23 cellular contexts compared by ENCODE assay signal in the genomic region with DNA sequence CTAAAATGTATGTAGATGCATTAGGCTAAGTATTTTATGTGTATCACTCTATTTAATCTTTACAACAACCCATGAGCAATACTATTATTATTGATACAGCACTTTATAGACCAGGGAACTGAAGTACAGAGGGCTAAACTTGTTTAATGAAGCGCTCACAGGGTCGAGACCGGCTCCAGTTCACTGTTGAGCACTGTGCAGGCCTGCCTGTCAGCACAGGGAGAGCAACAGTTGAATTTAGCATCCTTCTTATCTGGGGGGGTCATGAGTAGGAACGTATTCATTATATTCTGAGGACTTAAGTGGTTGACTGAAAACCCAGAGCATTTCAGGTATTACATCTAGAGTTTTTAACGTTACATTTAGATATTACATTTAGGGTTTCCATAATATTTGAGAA.
DNase-seq lines count a peak whose midpoint lies in the region; ATAC-seq, FAIRE-seq and TF ChIP-seq lines count a peak whose summit lies in the region.
"Had no signal": no experiment of that assay in that cellular context is flagged by ENCODE, and none has a peak within 500 bp of the region (broad histone marks: within the 10 kb centered on the region; RNA-seq: fewer than 3 reads in every experiment).

No MANE protein-coding gene starts in this region.

- H3K36me3 Mint-ChIP-seq in CD4-positive, CD25-positive, alpha-beta regulatory T cell = peaks cover 10% of the 10 kb centered on the region
- peaks cover 3% of the 10 kb centered on the region for H3K36me3 Mint-ChIP-seq in nephron (ENCODE audit: low read depth)
- H3K36me3 Mint-ChIP-seq in activated CD4-positive, alpha-beta T cell treated with anti-CD3 and anti-CD28 coated beads, Interleukin-2, amount 10 ng/mL, durations not matched to agents 7 days and 5 days (ENCODE audit: low read depth) = no peaks in the 10 kb centered on the region
- H3K36me3 Mint-ChIP-seq: CD14-positive monocyte had no signal

- H2AFZ ChIP-seq in K562 (ENCODE audit: low read depth, low read length) = 0 out of 2 replicates have a peak overlapping the region, but pooled peaks have one; percentile 36
- H2AFZ ChIP-seq: GM23248 had no signal

- TF ChIP-seq RAD21 in K562 (CRISPR knock-in tag; conservative IDR thresholded peaks at IDR 0.05 in 1 of 2, IDR thresholded peaks at IDR 0.05 in 1 of 2) = no peak

- no peak for DNase-seq in CD4-positive, CD25-positive, alpha-beta regulatory T cell
- no peak for DNase-seq in K562 (ENCODE audit: extremely low read depth in 1 of 4, low spot score in 3 of 4)
- no peak for DNase-seq in NCI-H2196 (lab: John Stamatoyannopoulos, UW; ENCODE audit: unreplicated experiment)
- no peak for DNase-seq in central memory CD4-positive, alpha-beta T cell
- DNase-seq in activated CD4-positive, alpha-beta T cell treated with anti-CD3 and anti-CD28 coated beads, Interleukin-2, amount 10 ng/mL, durations not matched to agents 7 days and 5 days = no peak
- DNase-seq: 8988T; ACHN; AML-193; BE2C; Calu3; CD4-positive, alpha-beta memory T cell; COR-L47; DMS53; DMS79 treated with DMSO at 0.1 percent for 48 hours; GM23248; H7; HCEC 1CT had no signal

- intact Hi-C loops in K562 (cut with micrococcal nuclease) = no loop called here

- ATAC-seq in CD4-positive, CD25-positive, alpha-beta regulatory T cell (ENCODE audit: low read depth in 2 of 2) = no peak
- ATAC-seq in K562 = 0 out of 3 replicates have a peak, but pooled peaks have one; percentile 21
- ATAC-seq: A549 had no signal

- CTCF ChIA-PET in K562 (lab: Yijun Ruan, JAX; ENCODE audit: low intra/inter-chr PET ratio) = no interaction called here
- CTCF ChIA-PET in activated CD4-positive, alpha-beta T cell treated with anti-CD3 and anti-CD28 coated beads, Interleukin-2, amount 10 ng/mL, durations not matched to agents 7 days and 5 days (lab: Charles Lee) = no interaction called here

- H3K9ac ChIP-seq in K562 (ENCODE audit: insufficient read depth in 1 of 2, low read depth in 2 of 2, low read length in 2 of 2) = no peak overlapping the region
- H3K9ac ChIP-seq: BLaER1 treated with 17β-estradiol and CSF1 and Interleukin-3, amounts not matched to agents 10 nM and 100 nM; GM23248 had no signal

- TF ChIP-seq EP300 in K562 (IDR thresholded peaks at IDR 0.05; ENCODE audit: low read length) = no peak

- peak overlapping the region in 1 of 4 donors; percentile 42 for H3K4me3 Mint-ChIP-seq in CD4-positive, CD25-positive, alpha-beta regulatory T cell
- H3K4me3 Mint-ChIP-seq in nephron = no peak overlapping the region
- H3K4me3 Mint-ChIP-seq in activated CD4-positive, alpha-beta T cell treated with anti-CD3 and anti-CD28 coated beads, Interleukin-2, amount 10 ng/mL, durations not matched to agents 7 days and 5 days = no peak overlapping the region
- H3K4me3 Mint-ChIP-seq: CD14-positive monocyte; CD4-positive, alpha-beta memory T cell had no signal

- H3K27me3 Mint-ChIP-seq in CD4-positive, CD25-positive, alpha-beta regulatory T cell = no peaks in the 10 kb centered on the region
- H3K27me3 Mint-ChIP-seq in nephron (ENCODE audit: low read depth) = no peaks in the 10 kb centered on the region
- H3K27me3 Mint-ChIP-seq in activated CD4-positive, alpha-beta T cell treated with anti-CD3 and anti-CD28 coated beads, Interleukin-2, amount 10 ng/mL, durations not matched to agents 7 days and 5 days = no peaks in the 10 kb centered on the region
- H3K27me3 Mint-ChIP-seq: CD4-positive, alpha-beta memory T cell had no signal

- no TSS peak for BruUV-seq in K562 (replicated peaks; lab: Mats Ljungman, UMichigan)

- peaks cover 4% of the 10 kb centered on the region for H3K4me1 ChIP-seq in CD4-positive, CD25-positive, alpha-beta regulatory T cell (ENCODE audit: control insufficient read depth, insufficient read depth, low read length, poor library complexity, severe bottlenecking)
- H3K4me1 ChIP-seq in K562 (replicated peaks in 1 of 2; ENCODE audit: control insufficient read depth in 2 of 2, insufficient read depth in 2 of 2, low read length in 2 of 2) = peaks cover 4 to 48% of the 10 kb centered on the region in 2 experiments
- H3K4me1 ChIP-seq: A549, BE2C had no signal

- H3K4me1 Mint-ChIP-seq in CD4-positive, CD25-positive, alpha-beta regulatory T cell = peaks cover 34 to 59% (median 47%) of the 10 kb centered on the region in 4 donors
- peaks cover 58% of the 10 kb centered on the region for H3K4me1 Mint-ChIP-seq in nephron
- no peaks in the 10 kb centered on the region for H3K4me1 Mint-ChIP-seq in activated CD4-positive, alpha-beta T cell treated with anti-CD3 and anti-CD28 coated beads, Interleukin-2, amount 10 ng/mL, durations not matched to agents 7 days and 5 days

- no peaks in the 10 kb centered on the region for H3K36me3 ChIP-seq in CD4-positive, CD25-positive, alpha-beta regulatory T cell (ENCODE audit: control insufficient read depth, insufficient read depth, low read length)
- peaks cover 3% of the 10 kb centered on the region for H3K36me3 ChIP-seq in K562 (ENCODE audit: control insufficient read depth, insufficient read depth, low read length)
- H3K36me3 ChIP-seq: BE2C; BLaER1 treated with 17β-estradiol and CSF1 and Interleukin-3, amounts not matched to agents 10 nM and 100 nM had no signal

- H3K9me3 ChIP-seq in CD4-positive, CD25-positive, alpha-beta regulatory T cell (ENCODE audit: control insufficient read depth in 2 of 2, low read length in 2 of 2) = no peaks in the 10 kb centered on the region
- no peaks in the 10 kb centered on the region for H3K9me3 ChIP-seq in K562 (replicated peaks; ENCODE audit: control insufficient read depth, insufficient read depth, low read depth, low read length)
- H3K9me3 ChIP-seq: A549, BE2C had no signal

- H3K9me3 Mint-ChIP-seq in CD4-positive, CD25-positive, alpha-beta regulatory T cell = peaks cover 0 to 7% (median 3%) of the 10 kb centered on the region in 7 donors
- H3K9me3 Mint-ChIP-seq in nephron = peaks cover 2% of the 10 kb centered on the region
- H3K9me3 Mint-ChIP-seq in activated CD4-positive, alpha-beta T cell treated with anti-CD3 and anti-CD28 coated beads, Interleukin-2, amount 10 ng/mL, durations not matched to agents 7 days and 5 days = peaks cover 12% of the 10 kb centered on the region

- no peak overlapping the region for H3K27ac ChIP-seq in CD4-positive, CD25-positive, alpha-beta regulatory T cell (ENCODE audit: insufficient read depth, low read length, poor library complexity, severe bottlenecking)
- H3K27ac ChIP-seq in K562 (ENCODE audit: extremely low read depth, low read depth, low read length) = peak overlapping the region; percentile 59; the same call in 1 of the 3 replicates
- H3K27ac ChIP-seq: A549; BLaER1 treated with 17β-estradiol and CSF1 and Interleukin-3, amounts not matched to agents 10 nM and 100 nM; GM23248 had no signal

- H3K9me1 ChIP-seq in K562 (ENCODE audit: control insufficient read depth, insufficient read depth, low read length) = no peaks in the 10 kb centered on the region

- in situ Hi-C loops in K562 (cut with MboI) = no loop called here

- H4K20me1 ChIP-seq in K562 (replicated peaks; ENCODE audit: control insufficient read depth, insufficient read depth, low read length) = no peaks in the 10 kb centered on the region
- H4K20me1 ChIP-seq: BLaER1 treated with 17β-estradiol and CSF1 and Interleukin-3, amounts not matched to agents 10 nM and 100 nM had no signal

- H3K27me3 ChIP-seq in CD4-positive, CD25-positive, alpha-beta regulatory T cell (ENCODE audit: control insufficient read depth, insufficient read depth, low read length) = no peaks in the 10 kb centered on the region
- no peaks in the 10 kb centered on the region for H3K27me3 ChIP-seq in K562 (ENCODE audit: control insufficient read depth in 2 of 2, insufficient read depth in 2 of 2, low read length in 2 of 2)
- H3K27me3 ChIP-seq: BE2C; BLaER1 treated with 17β-estradiol and CSF1 and Interleukin-3, amounts not matched to agents 10 nM and 100 nM had no signal

- TF ChIP-seq CTCF in K562 (IDR thresholded peaks at IDR 0.05 in 2 of 3, conservative IDR thresholded peaks at IDR 0.05 in 1 of 3; ENCODE audit: insufficient read depth in 2 of 3, low read depth in 1 of 3, low read length in 3 of 3) (no peak), nephron (IDR thresholded peaks at IDR 0.05; ENCODE audit: unreplicated experiment in 3 of 3) (no peak)

- peaks cover 54% of the 10 kb centered on the region; the same call in 2 of the 3 replicates for H3K79me2 ChIP-seq in K562 (ENCODE audit: control insufficient read depth, insufficient read depth, low read length)

- POLR2A ChIA-PET in K562 (lab: Yijun Ruan, JAX) = interaction anchor here (0.7 to 2.1 kb wide), 2 partner anchors 9 to 14 kb away, joined by 3 to 6 read pairs; no protein-coding TSS in a partner anchor
- POLR2A ChIA-PET in activated CD4-positive, alpha-beta T cell treated with anti-CD3 and anti-CD28 coated beads, Interleukin-2, amount 10 ng/mL, durations not matched to agents 7 days and 5 days (lab: Charles Lee) = no interaction called here

- no peak overlapping the region for H3K4me3 ChIP-seq in CD4-positive, CD25-positive, alpha-beta regulatory T cell (ENCODE audit: low read depth, low read length)
- no peak overlapping the region for H3K4me3 ChIP-seq in K562
- H3K4me3 ChIP-seq: A549; BLaER1 treated with 17β-estradiol and CSF1 and Interleukin-3, amounts not matched to agents 10 nM and 100 nM; GM23248 had no signal

- no peak for TF ChIP-seq POLR2A in K562 (conservative IDR thresholded peaks at IDR 0.05)

- H3K4me2 ChIP-seq in K562 (ENCODE audit: insufficient read depth, low read length) = no peak overlapping the region; the same call in 1 of the 2 replicates
- H3K4me2 ChIP-seq: A549; BLaER1 treated with 17β-estradiol and CSF1 and Interleukin-3, amounts not matched to agents 10 nM and 100 nM had no signal

- 60% methylated on average over 5 of the region's 5 CpGs for WGBS in K562 (ENCODE audit: insufficient coverage, low coverage, missing lambda C conversion rate)

- H3K27ac Mint-ChIP-seq in CD4-positive, CD25-positive, alpha-beta regulatory T cell = peak overlapping the region in 2 of 3 donors; percentile 34 to 76
- H3K27ac Mint-ChIP-seq in nephron = peak overlapping the region; percentile 49 to 94 (median 50)
- no peak overlapping the region for H3K27ac Mint-ChIP-seq in activated CD4-positive, alpha-beta T cell treated with anti-CD3 and anti-CD28 coated beads, Interleukin-2, amount 10 ng/mL, durations not matched to agents 7 days and 5 days
- H3K27ac Mint-ChIP-seq: CD4-positive, alpha-beta memory T cell had no signal

- FAIRE-seq in K562 (lab: Jason Lieb, UNC) = no peak
- FAIRE-seq: A549, GM19239, H1 had no signal

TF ChIP-seq in K562, 482 proteins besides CTCF, POLR2A, EP300 and RAD21 (continues in another document):
- TF ChIP-seq, protein P1, sequence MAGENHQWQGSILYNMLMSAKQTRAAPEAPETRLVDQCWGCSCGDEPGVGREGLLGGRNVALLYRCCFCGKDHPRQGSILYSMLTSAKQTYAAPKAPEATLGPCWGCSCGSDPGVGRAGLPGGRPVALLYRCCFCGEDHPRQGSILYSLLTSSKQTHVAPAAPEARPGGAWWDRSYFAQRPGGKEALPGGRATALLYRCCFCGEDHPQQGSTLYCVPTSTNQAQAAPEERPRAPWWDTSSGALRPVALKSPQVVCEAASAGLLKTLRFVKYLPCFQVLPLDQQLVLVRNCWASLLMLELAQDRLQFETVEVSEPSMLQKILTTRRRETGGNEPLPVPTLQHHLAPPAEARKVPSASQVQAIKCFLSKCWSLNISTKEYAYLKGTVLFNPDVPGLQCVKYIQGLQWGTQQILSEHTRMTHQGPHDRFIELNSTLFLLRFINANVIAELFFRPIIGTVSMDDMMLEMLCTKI (IDR thresholded peaks at IDR 0.05; ENCODE audit: partially characterized antibody) = no peak
